8 cellular contexts compared by ENCODE assay signal in the genomic region with DNA sequence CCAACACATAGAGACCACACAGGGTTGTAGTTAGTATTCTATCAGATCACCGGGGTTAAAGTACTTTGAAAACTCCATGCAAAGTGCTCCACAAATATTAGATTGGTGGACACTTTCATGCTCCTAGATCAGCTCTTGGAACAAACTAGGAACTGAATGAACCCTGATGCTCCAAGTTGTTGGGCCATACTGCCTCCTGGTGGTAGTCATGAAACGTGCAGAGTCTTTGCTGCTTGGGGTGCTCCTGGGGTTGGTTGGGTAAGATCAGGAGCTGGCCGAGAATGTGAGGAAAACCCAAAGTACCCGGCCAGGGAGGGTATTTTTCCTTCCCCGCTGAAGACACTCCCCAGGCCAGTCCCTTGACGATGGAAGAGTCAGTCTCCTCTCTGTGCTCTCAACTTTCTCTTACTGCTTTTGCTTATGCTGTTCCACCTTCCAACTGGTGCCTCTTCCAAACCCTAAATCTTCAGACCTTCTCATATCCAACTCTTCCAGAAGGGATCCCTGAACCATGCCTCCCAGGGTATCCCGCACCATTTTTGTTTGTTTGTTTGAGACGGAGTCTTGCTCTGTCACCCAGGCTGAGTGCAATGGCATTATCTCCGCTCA.
DNase-seq lines count a peak whose midpoint lies in the region; ATAC-seq lines count a peak whose summit lies in the region.

No MANE protein-coding gene starts in this region.

- ATAC-seq in HG03159 (IDR thresholded peaks at IDR 0.05; ENCODE audit: unreplicated experiment): no peak

- DNase-seq in activated gamma-delta T cell treated with Interleukin-2 at 50 U/mL for 16 hours (peak; percentile 54), activated gamma-delta T cell (lab: John Stamatoyannopoulos, UW) (no peak), NCI-H2196 (lab: John Stamatoyannopoulos, UW; ENCODE audit: unreplicated experiment) (peak; percentile 39), cerebellar cortex (ENCODE audit: low spot score) (peak; percentile 80), kidney tubule cell (ENCODE audit: low spot score) (peak; percentile 81)
- DNase-seq in activated CD4-positive, CD25-positive, alpha-beta regulatory T cell treated with anti-CD3 and anti-CD28 coated beads, Interleukin-2, amount 50 U/mL, for 72 hours: peak; percentile 62
- peak; percentile 53 for DNase-seq in stimulated activated CD4-positive, alpha-beta T cell treated with anti-CD3 and anti-CD28 coated beads, Interleukin-4, amount 100 ng/mL, for 1 hour
